ENCODE assay signal across 25 cellular contexts in genomic region chr6:29680904-29681303, GRCh38. TPM values are rescaled to one million over a fixed set of nuclear protein-coding genes. Genes with fewer than 3 reads are reported as not detected.
DNase-seq lines count a peak whose midpoint lies in the region; ATAC-seq and TF ChIP-seq lines count a peak whose summit lies in the region.
"Had no signal": no experiment of that assay in that cellular context is flagged by ENCODE, and none has a peak within 500 bp of the region (broad histone marks: within the 10 kb centered on the region; RNA-seq: fewer than 3 reads in every experiment).

ZFP57 (minus strand) TSS chr6:29681152; CDS start chr6:29677003, 4,149 bp downstream.

- peaks cover 2% of the 10 kb centered on the region for H3K9me3 Mint-ChIP-seq in activated naive CD8-positive, alpha-beta T cell treated with anti-CD3 and anti-CD28 coated beads for 36 hours
- no peaks in the 10 kb centered on the region for H3K9me3 Mint-ChIP-seq in activated naive CD8-positive, alpha-beta T cell treated with anti-CD3 and anti-CD28 coated beads, Interleukin-2, amount 50 U/mL, for 24 hours
- no peaks in the 10 kb centered on the region for H3K9me3 Mint-ChIP-seq in activated T-helper 1 cell treated with anti-CD3 and anti-CD28 coated beads, Interleukin-12 subunit alpha, Interleukin-12 subunit beta, Interleukin-2, Interleukin-4 antibody, amounts not matched to agents 30 ng/mL and 10 ng/mL and 1 ng/mL, durations not matched to agents 14 hours and 24 hours and 36 hours
- no peaks in the 10 kb centered on the region for H3K9me3 Mint-ChIP-seq in stimulated activated naive B cell treated with anti-CD40 and anti-IgM and Interleukin-4, amounts not matched to agents 10 μg/mL and 1 μg/mL and 100 μg/mL, for 72 hours
- H3K9me3 Mint-ChIP-seq in chondrocyte (ENCODE audit: low read depth), result peaks cover 3% of the 10 kb centered on the region
- H3K9me3 Mint-ChIP-seq: activated naive CD4-positive, alpha-beta T cell treated with anti-CD3 and anti-CD28 coated beads, Interleukin-2, amount 50 U/mL, for 24 hours; activated T-cell treated with anti-CD3 and anti-CD28 coated beads, Interleukin-2, amount 50 U/mL, for 24 hours; CD4-positive, alpha-beta T cell; neural crest cell had no signal

- H3K4me3 ChIP-seq in fibroblast of pulmonary artery (replicated peaks; ENCODE audit: low read depth, low read length), result peak within 1 kb of the TSS; percentile 31
- H3K4me3 ChIP-seq: body of pancreas, prostate gland, smooth muscle cell had no signal

- H3K4me3 Mint-ChIP-seq in activated naive CD8-positive, alpha-beta T cell treated with anti-CD3 and anti-CD28 coated beads for 36 hours, result peak within 1 kb of the TSS; percentile 86
- no peak within 1 kb of the TSS for H3K4me3 Mint-ChIP-seq in activated naive CD8-positive, alpha-beta T cell treated with anti-CD3 and anti-CD28 coated beads, Interleukin-2, amount 50 U/mL, for 24 hours
- H3K4me3 Mint-ChIP-seq in activated T-helper 1 cell treated with anti-CD3 and anti-CD28 coated beads, Interleukin-12 subunit alpha, Interleukin-12 subunit beta, Interleukin-2, Interleukin-4 antibody, amounts not matched to agents 30 ng/mL and 10 ng/mL and 1 ng/mL, durations not matched to agents 14 hours and 24 hours and 36 hours, result peak within 1 kb of the TSS; percentile 77
- H3K4me3 Mint-ChIP-seq in stimulated activated naive B cell treated with anti-CD40 and anti-IgM and Interleukin-4, amounts not matched to agents 10 μg/mL and 1 μg/mL and 100 μg/mL, for 72 hours, result peak within 1 kb of the TSS in 1 of 2 donors; percentile 78
- H3K4me3 Mint-ChIP-seq in chondrocyte (ENCODE audit: unreplicated experiment), result no peak within 1 kb of the TSS
- H3K4me3 Mint-ChIP-seq: activated naive CD4-positive, alpha-beta T cell treated with anti-CD3 and anti-CD28 coated beads, Interleukin-2, amount 50 U/mL, for 24 hours; activated T-cell treated with anti-CD3 and anti-CD28 coated beads, Interleukin-2, amount 50 U/mL, for 24 hours; CD4-positive, alpha-beta T cell; mesothelial cell of epicardium; neural crest cell had no signal

- ATAC-seq in activated naive CD8-positive, alpha-beta T cell treated with anti-CD3 and anti-CD28 coated beads, Interleukin-2, amount 50 U/mL, for 24 hours, result no peak
- ATAC-seq in stimulated activated naive B cell treated with anti-CD40 and anti-IgM and Interleukin-4, amounts not matched to agents 10 μg/mL and 1 μg/mL and 100 μg/mL, for 72 hours (replicated peaks), result peak in 1 of 2 donors; percentile 46
- ATAC-seq in GM21528 (IDR thresholded peaks at IDR 0.05; ENCODE audit: low FRiP score, unreplicated experiment), result no peak
- ATAC-seq: body of pancreas, gastroesophageal sphincter, left colon had no signal

- peak; percentile 24 for DNase-seq in activated naive CD8-positive, alpha-beta T cell treated with anti-CD3 and anti-CD28 coated beads for 36 hours
- DNase-seq in activated naive CD8-positive, alpha-beta T cell treated with anti-CD3 and anti-CD28 coated beads, Interleukin-2, amount 50 U/mL, for 24 hours, result no peak
- no peak for DNase-seq in activated T-helper 1 cell treated with anti-CD3 and anti-CD28 coated beads, Interleukin-12 subunit alpha, Interleukin-12 subunit beta, Interleukin-2, Interleukin-4 antibody, amounts not matched to agents 30 ng/mL and 10 ng/mL and 1 ng/mL, durations not matched to agents 14 hours and 24 hours and 36 hours (ENCODE audit: low spot score)
- no peak for DNase-seq in fibroblast of pulmonary artery (ENCODE audit: low read depth)
- no peak for DNase-seq in stimulated activated naive B cell treated with anti-CD40 and anti-IgM and Interleukin-4, amounts not matched to agents 10 μg/mL and 1 μg/mL and 100 μg/mL, for 72 hours
- no peak for DNase-seq in ecto neural progenitor cell (ENCODE audit: low spot score)
- no peak for DNase-seq in chondrocyte (ENCODE audit: low spot score)
- DNase-seq: activated CD4-positive, alpha-beta T cell treated with anti-CD3 and anti-CD28 coated beads, Interleukin-2, amount 50 U/mL, for 48 hours; activated T-cell treated with anti-CD3 and anti-CD28 coated beads, Interleukin-2, amount 50 U/mL, for 24 hours; body of pancreas; CD4-positive, alpha-beta T cell; cortex of kidney; DMS153; left colon; NCI-H2081; NCI-H446 treated with DMSO at 0.1 percent for 48 hours; RPMI8226; stimulated activated CD4-positive, alpha-beta T cell treated with anti-CD3 and anti-CD28 coated beads, Interleukin-4, amount 100 ng/mL, for 1 hour had no signal

- intact Hi-C loops in activated T-helper 1 cell treated with anti-CD3 and anti-CD28 coated beads, Interleukin-12 subunit alpha, Interleukin-12 subunit beta, Interleukin-2, Interleukin-4 antibody, amounts not matched to agents 30 ng/mL and 10 ng/mL and 1 ng/mL, durations not matched to agents 14 hours and 24 hours and 36 hours (cut with micrococcal nuclease), result no loop called here

- peaks cover 10% of the 10 kb centered on the region for H3K27me3 Mint-ChIP-seq in activated naive CD8-positive, alpha-beta T cell treated with anti-CD3 and anti-CD28 coated beads for 36 hours
- H3K27me3 Mint-ChIP-seq in activated naive CD8-positive, alpha-beta T cell treated with anti-CD3 and anti-CD28 coated beads, Interleukin-2, amount 50 U/mL, for 24 hours, result peaks cover 11% of the 10 kb centered on the region
- H3K27me3 Mint-ChIP-seq in activated T-helper 1 cell treated with anti-CD3 and anti-CD28 coated beads, Interleukin-12 subunit alpha, Interleukin-12 subunit beta, Interleukin-2, Interleukin-4 antibody, amounts not matched to agents 30 ng/mL and 10 ng/mL and 1 ng/mL, durations not matched to agents 14 hours and 24 hours and 36 hours (ENCODE audit: insufficient read depth), result no peaks in the 10 kb centered on the region
- H3K27me3 Mint-ChIP-seq in stimulated activated naive B cell treated with anti-CD40 and anti-IgM and Interleukin-4, amounts not matched to agents 10 μg/mL and 1 μg/mL and 100 μg/mL, for 72 hours, result peaks cover 8 to 23% of the 10 kb centered on the region in 2 donors
- H3K27me3 Mint-ChIP-seq in chondrocyte (ENCODE audit: low read depth), result peaks cover 16% of the 10 kb centered on the region

- no peak for TF ChIP-seq CTCF in fibroblast of pulmonary artery (IDR thresholded peaks at IDR 0.05; ENCODE audit: low read length, missing control alignments)
- TF ChIP-seq CTCF in chondrocyte (IDR thresholded peaks at IDR 0.05), result no peak

- H3K4me1 Mint-ChIP-seq in activated naive CD8-positive, alpha-beta T cell treated with anti-CD3 and anti-CD28 coated beads for 36 hours, result peaks cover 29% of the 10 kb centered on the region
- H3K4me1 Mint-ChIP-seq in activated naive CD8-positive, alpha-beta T cell treated with anti-CD3 and anti-CD28 coated beads, Interleukin-2, amount 50 U/mL, for 24 hours, result no peaks in the 10 kb centered on the region
- peaks cover 19% of the 10 kb centered on the region for H3K4me1 Mint-ChIP-seq in activated T-helper 1 cell treated with anti-CD3 and anti-CD28 coated beads, Interleukin-12 subunit alpha, Interleukin-12 subunit beta, Interleukin-2, Interleukin-4 antibody, amounts not matched to agents 30 ng/mL and 10 ng/mL and 1 ng/mL, durations not matched to agents 14 hours and 24 hours and 36 hours (ENCODE audit: low read depth)
- peaks cover 0 to 9% of the 10 kb centered on the region in 2 donors for H3K4me1 Mint-ChIP-seq in stimulated activated naive B cell treated with anti-CD40 and anti-IgM and Interleukin-4, amounts not matched to agents 10 μg/mL and 1 μg/mL and 100 μg/mL, for 72 hours
- peaks cover 8% of the 10 kb centered on the region for H3K4me1 Mint-ChIP-seq in chondrocyte (ENCODE audit: low read depth)

- peaks cover 5% of the 10 kb centered on the region for H3K36me3 Mint-ChIP-seq in activated naive CD8-positive, alpha-beta T cell treated with anti-CD3 and anti-CD28 coated beads for 36 hours
- H3K36me3 Mint-ChIP-seq in activated naive CD8-positive, alpha-beta T cell treated with anti-CD3 and anti-CD28 coated beads, Interleukin-2, amount 50 U/mL, for 24 hours (ENCODE audit: low read depth), result no peaks in the 10 kb centered on the region
- H3K36me3 Mint-ChIP-seq in activated T-helper 1 cell treated with anti-CD3 and anti-CD28 coated beads, Interleukin-12 subunit alpha, Interleukin-12 subunit beta, Interleukin-2, Interleukin-4 antibody, amounts not matched to agents 30 ng/mL and 10 ng/mL and 1 ng/mL, durations not matched to agents 14 hours and 24 hours and 36 hours (ENCODE audit: low read depth), result no peaks in the 10 kb centered on the region
- H3K36me3 Mint-ChIP-seq in stimulated activated naive B cell treated with anti-CD40 and anti-IgM and Interleukin-4, amounts not matched to agents 10 μg/mL and 1 μg/mL and 100 μg/mL, for 72 hours, result peaks cover 0 to 10% of the 10 kb centered on the region in 2 donors
- H3K36me3 Mint-ChIP-seq in chondrocyte (ENCODE audit: low read depth), result peaks cover 2% of the 10 kb centered on the region
- H3K36me3 Mint-ChIP-seq: activated naive CD4-positive, alpha-beta T cell treated with anti-CD3 and anti-CD28 coated beads, Interleukin-2, amount 50 U/mL, for 24 hours; mesothelial cell of epicardium had no signal

- peak within 1 kb of the TSS; percentile 82 for H3K27ac Mint-ChIP-seq in activated naive CD8-positive, alpha-beta T cell treated with anti-CD3 and anti-CD28 coated beads for 36 hours
- no peak within 1 kb of the TSS for H3K27ac Mint-ChIP-seq in activated naive CD8-positive, alpha-beta T cell treated with anti-CD3 and anti-CD28 coated beads, Interleukin-2, amount 50 U/mL, for 24 hours
- peak within 1 kb of the TSS; percentile 44 for H3K27ac Mint-ChIP-seq in activated T-helper 1 cell treated with anti-CD3 and anti-CD28 coated beads, Interleukin-12 subunit alpha, Interleukin-12 subunit beta, Interleukin-2, Interleukin-4 antibody, amounts not matched to agents 30 ng/mL and 10 ng/mL and 1 ng/mL, durations not matched to agents 14 hours and 24 hours and 36 hours
- peak within 1 kb of the TSS; percentile 81 for H3K27ac Mint-ChIP-seq in stimulated activated naive B cell treated with anti-CD40 and anti-IgM and Interleukin-4, amounts not matched to agents 10 μg/mL and 1 μg/mL and 100 μg/mL, for 72 hours
- H3K27ac Mint-ChIP-seq in chondrocyte (ENCODE audit: unreplicated experiment), result no peak within 1 kb of the TSS
- H3K27ac Mint-ChIP-seq: activated T-cell treated with anti-CD3 and anti-CD28 coated beads, Interleukin-2, amount 50 U/mL, for 24 hours; CD4-positive, alpha-beta T cell; mesothelial cell of epicardium had no signal

RNA-seq across cellular contexts. Expression of gene ZFP57, which starts in this region (rescaled TPM):
- 10 to 100 TPM; 10.6 to 11.5 TPM for total RNA-seq in activated naive CD8-positive, alpha-beta T cell treated with anti-CD3 and anti-CD28 coated beads for 36 hours
- 2.4 and 2.7 TPM in 2 replicates for total RNA-seq in activated T-helper 1 cell treated with anti-CD3 and anti-CD28 coated beads, Interleukin-12 subunit alpha, Interleukin-12 subunit beta, Interleukin-2, Interleukin-4 antibody, amounts not matched to agents 30 ng/mL and 10 ng/mL and 1 ng/mL, durations not matched to agents 14 hours and 24 hours and 36 hours
- not detected in 3 replicates for total RNA-seq in chondrocyte
- total RNA-seq: body of pancreas; CD4-positive, alpha-beta T cell; left colon; neural crest cell; smooth muscle cell had no signal

Comparison
In these comparisons a context has a peak if more than half of its experiments do, and no peak if none do; other contexts are left out.
1. H3K27ac Mint-ChIP-seq: peak in activated naive CD8-positive, alpha-beta T cell treated with anti-CD3 and anti-CD28 coated beads for 36 hours (single experiment), activated T-helper 1 cell treated with anti-CD3 and anti-CD28 coated beads, Interleukin-12 subunit alpha, Interleukin-12 subunit beta, Interleukin-2, Interleukin-4 antibody, amounts not matched to agents 30 ng/mL and 10 ng/mL and 1 ng/mL, durations not matched to agents 14 hours and 24 hours and 36 hours (single experiment) and stimulated activated naive B cell treated with anti-CD40 and anti-IgM and Interleukin-4, amounts not matched to agents 10 μg/mL and 1 μg/mL and 100 μg/mL, for 72 hours (single experiment); none in activated naive CD8-positive, alpha-beta T cell treated with anti-CD3 and anti-CD28 coated beads, Interleukin-2, amount 50 U/mL, for 24 hours (single experiment) and chondrocyte (single experiment).
2. H3K4me3 Mint-ChIP-seq: peak in activated naive CD8-positive, alpha-beta T cell treated with anti-CD3 and anti-CD28 coated beads for 36 hours (single experiment) and activated T-helper 1 cell treated with anti-CD3 and anti-CD28 coated beads, Interleukin-12 subunit alpha, Interleukin-12 subunit beta, Interleukin-2, Interleukin-4 antibody, amounts not matched to agents 30 ng/mL and 10 ng/mL and 1 ng/mL, durations not matched to agents 14 hours and 24 hours and 36 hours (single experiment); none in activated naive CD8-positive, alpha-beta T cell treated with anti-CD3 and anti-CD28 coated beads, Interleukin-2, amount 50 U/mL, for 24 hours (single experiment) and chondrocyte (single experiment).